9 cellular contexts compared by ENCODE assay signal in the genomic region with DNA sequence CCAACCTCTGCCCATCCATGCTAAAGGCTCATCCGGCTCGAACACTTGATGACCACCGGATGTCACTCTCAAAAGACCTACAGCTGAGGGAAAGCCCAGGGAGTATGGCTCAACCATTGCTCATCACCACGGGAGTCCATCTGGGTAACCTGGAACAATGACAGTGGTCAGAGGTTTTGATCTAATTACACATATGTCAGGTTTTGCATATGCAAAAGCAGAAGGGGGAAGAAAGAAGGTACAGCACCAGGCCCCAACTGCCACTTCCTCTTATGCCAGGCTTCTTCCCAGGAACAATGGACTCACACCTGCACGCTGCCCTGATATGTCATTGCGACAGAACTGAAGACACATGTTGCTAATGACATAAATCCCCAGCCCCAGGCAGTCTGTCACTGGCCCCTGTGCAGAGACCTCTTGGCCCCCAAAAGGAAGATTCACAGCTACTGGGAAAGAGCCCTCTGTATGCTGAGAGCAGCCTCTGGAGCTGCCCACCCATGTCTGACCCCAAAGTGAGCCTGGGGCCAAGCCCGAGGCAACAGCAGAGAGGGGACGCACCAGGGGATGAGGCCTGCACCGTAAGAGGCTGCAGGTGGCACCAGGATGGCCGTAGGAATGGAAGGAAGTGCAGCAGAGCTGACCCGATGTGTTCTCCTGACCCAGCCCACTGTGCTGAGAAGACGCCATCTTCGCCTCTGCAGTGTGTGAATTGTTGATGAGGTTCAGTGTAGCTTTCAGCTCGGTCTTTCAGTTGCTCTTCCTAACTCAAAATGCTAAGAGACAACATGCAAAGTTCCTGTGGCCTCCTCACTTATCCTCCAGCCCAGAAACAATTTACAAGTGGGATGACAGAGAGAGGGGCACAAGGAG. TPM values are rescaled to one million over a fixed set of nuclear protein-coding genes. Genes with fewer than 3 reads are reported as not detected.
DNase-seq lines count a peak whose midpoint lies in the region; ATAC-seq and TF ChIP-seq lines count a peak whose summit lies in the region.
"Had no signal": no experiment of that assay in that cellular context is flagged by ENCODE, and none has a peak within 500 bp of the region (broad histone marks: within the 10 kb centered on the region; RNA-seq: fewer than 3 reads in every experiment).

No MANE protein-coding gene starts in this region.

- H3K9ac ChIP-seq in PC-3 (ENCODE audit: low read length): no peak overlapping the region

- peaks cover 42% of the 10 kb centered on the region for H3K4me1 Mint-ChIP-seq in activated T-helper 2 cell treated with anti-CD3 and anti-CD28 coated beads, Interferon-gamma antibody, Interleukin-2, Interleukin-4, amounts not matched to agents 10 μg/mL and 5 μg/mL and 100 μg/mL, durations not matched to agents 14 hours and 24 hours and 36 hours (ENCODE audit: low read depth)

- POLR2A ChIA-PET in HEK293 (lab: Yijun Ruan, JAX): no interaction called here
- POLR2A ChIA-PET in PC-3 (lab: Charles Lee; ENCODE audit: unreplicated experiment): no interaction called here

- TF ChIP-seq CTCF in GM12864 (IDR thresholded peaks at IDR 0.05; ENCODE audit: low read depth, low read length, missing control alignments) (no peak), HEK293 (tag by site-specific recombination; IDR thresholded peaks at IDR 0.05) (no peak), PC-3 (conservative IDR thresholded peaks at IDR 0.05; ENCODE audit: low read depth, low read length) (peak; percentile 33)

- peaks cover 23% of the 10 kb centered on the region for H3K36me3 Mint-ChIP-seq in activated T-helper 2 cell treated with anti-CD3 and anti-CD28 coated beads, Interferon-gamma antibody, Interleukin-2, Interleukin-4, amounts not matched to agents 10 μg/mL and 5 μg/mL and 100 μg/mL, durations not matched to agents 14 hours and 24 hours and 36 hours (ENCODE audit: low read depth)

- H3K27ac Mint-ChIP-seq in activated T-helper 2 cell treated with anti-CD3 and anti-CD28 coated beads, Interferon-gamma antibody, Interleukin-2, Interleukin-4, amounts not matched to agents 10 μg/mL and 5 μg/mL and 100 μg/mL, durations not matched to agents 14 hours and 24 hours and 36 hours: no peak overlapping the region

- H3F3A ChIP-seq in PC-3 (ENCODE audit: low read length, unreplicated experiment): no peaks in the 10 kb centered on the region

- peaks cover 17% of the 10 kb centered on the region for H3K4me1 ChIP-seq in HEK293 (ENCODE audit: control insufficient read depth, insufficient read depth, low read length)
- peaks cover 13% of the 10 kb centered on the region for H3K4me1 ChIP-seq in PC-3 (ENCODE audit: insufficient read depth, low read length)

- H3K79me2 ChIP-seq in PC-3 (ENCODE audit: low read length): peaks cover 85% of the 10 kb centered on the region

- H3K9me3 Mint-ChIP-seq in activated T-helper 2 cell treated with anti-CD3 and anti-CD28 coated beads, Interferon-gamma antibody, Interleukin-2, Interleukin-4, amounts not matched to agents 10 μg/mL and 5 μg/mL and 100 μg/mL, durations not matched to agents 14 hours and 24 hours and 36 hours: peaks cover 8% of the 10 kb centered on the region

- peaks cover 50% of the 10 kb centered on the region for H4K20me1 ChIP-seq in PC-3 (ENCODE audit: low read length)

- H3K27ac ChIP-seq in HEK293 (ENCODE audit: extremely low read depth, low read depth, low read length) (no peak overlapping the region), PC-3 (ENCODE audit: low read length) (peak overlapping the region; percentile 55), layer of hippocampus (ENCODE audit: low read depth, low read length) (peak overlapping the region; percentile 52)

- no TSS peak for BruUV-seq in PC-3 (replicated peaks; lab: Mats Ljungman, UMichigan)

- CTCF ChIA-PET in HEK293 (lab: Yijun Ruan, JAX) (interaction anchor here (0.6 to 0.7 kb wide), 2 partner anchors 25 to 43 kb away, joined by 3 to 6 read pairs; no protein-coding TSS in a partner anchor), PC-3 (lab: Charles Lee) (no interaction called here)

- no peaks in the 10 kb centered on the region for H3K27me3 Mint-ChIP-seq in activated T-helper 2 cell treated with anti-CD3 and anti-CD28 coated beads, Interferon-gamma antibody, Interleukin-2, Interleukin-4, amounts not matched to agents 10 μg/mL and 5 μg/mL and 100 μg/mL, durations not matched to agents 14 hours and 24 hours and 36 hours (ENCODE audit: low read depth)

- H3K4me2 ChIP-seq in PC-3 (ENCODE audit: low read length): no peak overlapping the region

- no peak overlapping the region for H2AFZ ChIP-seq in PC-3 (ENCODE audit: low read length)

- no peaks in the 10 kb centered on the region for H3K27me3 ChIP-seq in PC-3 (ENCODE audit: low read length)
- H3K27me3 ChIP-seq in layer of hippocampus (ENCODE audit: control insufficient read depth, insufficient read depth, low read length): no peaks in the 10 kb centered on the region

- H3K4me3 ChIP-seq in GM12864 (ENCODE audit: low read depth, low read length) (peak overlapping the region; percentile 2; the same call in 1 of the 2 replicates), HEK293 (ENCODE audit: low read depth, low read length) (no peak overlapping the region), PC-3 (ENCODE audit: low read length) (no peak overlapping the region)

- H3K9me2 ChIP-seq in PC-3 (replicated peaks; ENCODE audit: low read length): no peaks in the 10 kb centered on the region

- peak; percentile 69 for DNase-seq in GM12864 (ENCODE audit: low read depth)
- peak; percentile 52 for DNase-seq in PC-3
- no peak for DNase-seq in OCI-M2 (lab: John Stamatoyannopoulos, UW; ENCODE audit: unreplicated experiment)
- no peak for DNase-seq in putamen (ENCODE audit: low spot score)
- DNase-seq in activated T-helper 2 cell treated with anti-CD3 and anti-CD28 coated beads, Interferon-gamma antibody, Interleukin-2, Interleukin-4, amounts not matched to agents 10 μg/mL and 5 μg/mL and 100 μg/mL, durations not matched to agents 14 hours and 24 hours and 36 hours (ENCODE audit: low spot score): no peak

- ATAC-seq in PC-3 (peak; percentile 61), GM18858 (IDR thresholded peaks at IDR 0.05; ENCODE audit: unreplicated experiment) (no peak)
- ATAC-seq: Panc1 had no signal

- H3K36me3 ChIP-seq in HEK293 (ENCODE audit: control insufficient read depth in 2 of 2, insufficient read depth in 1 of 2, low read length in 2 of 2) (peaks cover 4 to 11% of the 10 kb centered on the region in 2 experiments; a peak in 2 of 3 replicates), PC-3 (ENCODE audit: low read depth, low read length) (peaks cover 5% of the 10 kb centered on the region; the same call in 1 of the 2 replicates)

- intact Hi-C loops in PC-3 (cut with micrococcal nuclease): no loop called here
- intact Hi-C loops in activated T-helper 2 cell treated with anti-CD3 and anti-CD28 coated beads, Interferon-gamma antibody, Interleukin-2, Interleukin-4, amounts not matched to agents 10 μg/mL and 5 μg/mL and 100 μg/mL, durations not matched to agents 14 hours and 24 hours and 36 hours (cut with micrococcal nuclease): no loop called here

- H3K9me3 ChIP-seq in HEK293 (ENCODE audit: control insufficient read depth, insufficient read depth, low read depth, low read length): no peaks in the 10 kb centered on the region
- H3K9me3 ChIP-seq in PC-3 (ENCODE audit: low read length): no peaks in the 10 kb centered on the region

- no peak overlapping the region for H3K4me3 Mint-ChIP-seq in activated T-helper 2 cell treated with anti-CD3 and anti-CD28 coated beads, Interferon-gamma antibody, Interleukin-2, Interleukin-4, amounts not matched to agents 10 μg/mL and 5 μg/mL and 100 μg/mL, durations not matched to agents 14 hours and 24 hours and 36 hours (ENCODE audit: low read depth)

TF ChIP-seq in HEK293, 187 proteins besides CTCF, POLR2A, EP300 and RAD21:
- TF ChIP-seq ZNF777 (tag by site-specific recombination; IDR thresholded peaks at IDR 0.05; ENCODE audit: borderline replicate concordance) (no peak), ZIC2 (tag by site-specific recombination; IDR thresholded peaks at IDR 0.05) (peak; percentile 21; the same call in 1 of the 2 replicates), ZBTB48 (tag by site-specific recombination; IDR thresholded peaks at IDR 0.05) (no peak), SP2 (tag by site-specific recombination; IDR thresholded peaks at IDR 0.05) (no peak), SCRT2 (tag by site-specific recombination; IDR thresholded peaks at IDR 0.05) (peak; percentile 64), ZNF585B (tag by site-specific recombination; IDR thresholded peaks at IDR 0.05) (no peak), ZNF610 (tag by site-specific recombination; IDR thresholded peaks at IDR 0.05; ENCODE audit: borderline replicate concordance) (no peak), ZNF132 (tag by site-specific recombination; IDR thresholded peaks at IDR 0.05; ENCODE audit: borderline replicate concordance) (no peak)
- TF ChIP-seq, protein P1, sequence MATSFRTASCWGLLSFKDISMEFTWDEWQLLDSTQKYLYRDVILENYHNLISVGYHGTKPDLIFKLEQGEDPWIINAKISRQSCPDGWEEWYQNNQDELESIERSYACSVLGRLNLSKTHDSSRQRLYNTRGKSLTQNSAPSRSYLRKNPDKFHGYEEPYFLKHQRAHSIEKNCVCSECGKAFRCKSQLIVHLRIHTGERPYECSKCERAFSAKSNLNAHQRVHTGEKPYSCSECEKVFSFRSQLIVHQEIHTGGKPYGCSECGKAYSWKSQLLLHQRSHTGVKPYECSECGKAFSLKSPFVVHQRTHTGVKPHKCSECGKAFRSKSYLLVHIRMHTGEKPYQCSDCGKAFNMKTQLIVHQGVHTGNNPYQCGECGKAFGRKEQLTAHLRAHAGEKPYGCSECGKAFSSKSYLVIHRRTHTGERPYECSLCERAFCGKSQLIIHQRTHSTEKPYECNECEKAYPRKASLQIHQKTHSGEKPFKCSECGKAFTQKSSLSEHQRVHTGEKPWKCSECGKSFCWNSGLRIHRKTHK (tag by site-specific recombination; IDR thresholded peaks at IDR 0.05): no peak
TF ChIP-seq in HEK293: peak in this region for 2.

RNA-seq across cellular contexts. Expression of gene EPS15L1, which starts 26.3 kb away (rescaled TPM):
- total RNA-seq in PC-3 (2014; rRNA removed): 18.1 and 23.8 TPM in 2 replicates
- total RNA-seq in activated T-helper 2 cell treated with anti-CD3 and anti-CD28 coated beads, Interferon-gamma antibody, Interleukin-2, Interleukin-4, amounts not matched to agents 10 μg/mL and 5 μg/mL and 100 μg/mL, durations not matched to agents 14 hours and 24 hours and 36 hours: 36.9 and 40.6 TPM in 2 replicates

RNA-seq across cellular contexts. Expression of gene CALR3, which starts 50.5 kb away (rescaled TPM):
- total RNA-seq in PC-3 (2014; rRNA removed): 0.47 TPM in 1 of 2 replicates, not detected in the other
- not detected in 2 replicates for total RNA-seq in activated T-helper 2 cell treated with anti-CD3 and anti-CD28 coated beads, Interferon-gamma antibody, Interleukin-2, Interleukin-4, amounts not matched to agents 10 μg/mL and 5 μg/mL and 100 μg/mL, durations not matched to agents 14 hours and 24 hours and 36 hours

RNA-seq across cellular contexts. Expression of gene C19orf44, which starts 50.7 kb away (rescaled TPM):
- 2.5 and 5.2 TPM in 2 replicates for total RNA-seq in PC-3 (2014; rRNA removed)
- 3.8 and 3.9 TPM in 2 replicates for total RNA-seq in activated T-helper 2 cell treated with anti-CD3 and anti-CD28 coated beads, Interferon-gamma antibody, Interleukin-2, Interleukin-4, amounts not matched to agents 10 μg/mL and 5 μg/mL and 100 μg/mL, durations not matched to agents 14 hours and 24 hours and 36 hours

Comparison
In these comparisons a context has a peak if more than half of its experiments do, and no peak if none do; other contexts are left out.
1. DNase-seq: peak in GM12864 (single experiment) and PC-3 (single experiment); none in OCI-M2 (single experiment), putamen (single experiment) and activated T-helper 2 cell treated with anti-CD3 and anti-CD28 coated beads, Interferon-gamma antibody, Interleukin-2, Interleukin-4, amounts not matched to agents 10 μg/mL and 5 μg/mL and 100 μg/mL, durations not matched to agents 14 hours and 24 hours and 36 hours (single experiment).